In the genomic region with DNA sequence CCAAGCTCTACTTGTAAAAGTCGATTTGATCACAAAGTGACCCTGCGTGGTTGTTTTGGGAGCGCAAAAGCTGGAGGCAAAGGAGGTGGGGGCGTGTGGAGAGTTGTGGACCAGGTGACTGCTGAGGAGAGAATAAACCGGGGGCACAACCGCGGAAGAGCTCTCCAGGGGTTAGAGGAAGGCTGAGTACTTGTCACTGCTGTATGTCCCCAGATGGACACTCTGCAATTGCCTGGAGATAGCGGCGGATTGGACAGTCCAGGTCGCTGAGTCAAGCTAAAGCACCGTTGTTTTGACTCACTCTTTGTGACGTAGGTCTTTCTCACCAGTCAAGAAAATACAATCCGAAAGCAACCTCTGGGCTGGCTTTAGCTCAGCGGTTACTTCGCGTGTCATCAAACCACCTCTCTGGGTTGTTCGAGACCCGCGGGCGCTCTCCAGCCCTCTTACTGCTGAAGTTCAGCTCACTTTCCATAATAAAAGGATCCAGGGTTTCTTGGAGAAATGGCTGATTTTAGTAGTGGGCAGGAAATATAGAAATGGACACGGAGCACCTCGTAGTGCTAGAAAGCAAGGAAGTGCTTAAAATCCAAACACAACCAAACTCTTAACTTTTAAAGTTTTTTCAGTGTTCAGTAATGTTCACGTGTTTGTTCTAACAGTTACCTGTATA, we compare ENCODE assay signal across 8 cellular contexts. TPM values are rescaled to one million over a fixed set of nuclear protein-coding genes. Genes with fewer than 3 reads are reported as not detected.
DNase-seq lines count a peak whose midpoint lies in the region; ATAC-seq and TF ChIP-seq lines count a peak whose summit lies in the region.

No MANE protein-coding gene starts in this region.

- POLR2A ChIA-PET in AG04449 (lab: Yijun Ruan, JAX), result interaction anchor here (0.6 kb wide), 1 partner anchor 78 kb away, joined by 5 read pairs; a partner anchor contains a TSS

- H3K4me3 ChIP-seq in AG04449 (ENCODE audit: low read depth, low read length), result peak overlapping the region; percentile 63

- DNase-seq in AG04449 (ENCODE audit: low read depth, low spot score) (peak; percentile 76), RKO (ENCODE audit: low spot score) (peak; percentile 98), germinal center (ENCODE audit: low spot score) (peak; percentile 2), pulmonary artery endothelial cell (ENCODE audit: low read depth, low spot score) (peak; percentile 49), mesenteric fat pad (ENCODE audit: low spot score) (no peak)
- DNase-seq in activated effector memory CD4-positive, alpha-beta T cell treated with anti-CD3 and anti-CD28 coated beads, Interleukin-2, amount 50 U/mL, for 16 hours, result peak; percentile 87

- ATAC-seq in GM19023 (IDR thresholded peaks at IDR 0.05; ENCODE audit: unreplicated experiment) (peak; percentile 93), HG03159 (IDR thresholded peaks at IDR 0.05; ENCODE audit: unreplicated experiment) (peak; percentile 93)

- CTCF ChIA-PET in AG04449 (lab: Yijun Ruan, JAX), result interaction anchor here (1.1 to 1.9 kb wide), 4 partner anchors 179 to 374 kb away, joined by 4 to 6 read pairs (median 4); a partner anchor contains a TSS

- no peak for TF ChIP-seq CTCF in AG04449 (IDR thresholded peaks at IDR 0.05; ENCODE audit: insufficient read depth, low read length, missing control alignments)

RNA-seq across cellular contexts. Expression of a gene that starts 25.7 kb away (rescaled TPM):
- 53.5 and 75.7 TPM in 2 replicates for total RNA-seq in pulmonary artery endothelial cell
- total RNA-seq in mesenteric fat pad, result 37.9 TPM

RNA-seq across cellular contexts. Expression of a gene that starts 34.7 kb away (rescaled TPM):
- 26.9 and 39.8 TPM in 2 replicates for total RNA-seq in pulmonary artery endothelial cell
- total RNA-seq in mesenteric fat pad, result 15.9 TPM

RNA-seq across cellular contexts. Expression of a gene that starts 34.8 kb away (rescaled TPM):
- total RNA-seq in pulmonary artery endothelial cell, result 92.7 and 110 TPM in 2 replicates
- 50.7 TPM for total RNA-seq in mesenteric fat pad

RNA-seq across cellular contexts. Expression of a gene that starts 52.6 kb away (rescaled TPM):
- total RNA-seq in pulmonary artery endothelial cell, result 0.13 and 0.28 TPM in 2 replicates
- total RNA-seq in mesenteric fat pad, result 1.00 TPM
